ENCODE assay signal across 13 cellular contexts in the genomic region with DNA sequence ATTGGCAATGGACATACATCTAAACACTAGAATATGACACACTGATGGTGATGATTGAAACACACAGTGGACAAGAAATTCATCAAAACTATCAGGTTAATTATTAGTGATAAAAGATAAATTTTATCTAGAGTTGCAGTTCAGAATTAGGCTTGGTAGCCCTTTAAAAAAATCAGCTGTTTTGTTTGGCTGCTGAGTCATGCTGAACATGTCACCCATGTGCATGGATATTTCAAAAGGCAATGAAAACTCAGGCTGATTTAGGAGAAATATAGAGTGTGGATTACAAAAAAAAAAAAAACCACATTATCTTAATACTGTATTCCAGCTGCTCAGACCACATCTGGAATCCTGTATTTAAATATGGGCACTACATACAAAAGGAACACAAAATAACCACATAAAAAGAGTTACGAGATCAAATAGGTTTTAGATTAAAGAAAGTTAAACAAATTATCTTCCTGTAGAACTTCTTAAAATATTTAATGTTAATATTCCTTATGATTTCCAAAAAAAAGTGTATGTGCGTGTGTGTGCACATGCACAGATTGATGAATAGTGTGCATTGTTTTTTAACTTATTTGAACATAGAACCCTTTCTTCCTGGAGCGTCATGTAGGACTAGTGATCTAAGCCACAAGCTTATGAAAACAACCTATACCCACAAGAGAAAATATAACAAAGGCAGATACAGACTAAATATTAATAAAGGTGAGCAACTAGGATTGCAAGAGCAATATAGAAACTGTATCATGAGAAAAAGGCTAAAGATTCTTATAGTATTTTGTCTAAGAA.
DNase-seq lines count a peak whose midpoint lies in the region; ATAC-seq and TF ChIP-seq lines count a peak whose summit lies in the region.
"Had no signal": no experiment of that assay in that cellular context is flagged by ENCODE, and none has a peak within 500 bp of the region (broad histone marks: within the 10 kb centered on the region; RNA-seq: fewer than 3 reads in every experiment).

No MANE protein-coding gene starts in this region.

- H3K9me3 ChIP-seq in A673 (ENCODE audit: low read depth, low read length, poor library complexity, severe bottlenecking) (no peaks in the 10 kb centered on the region), mammary epithelial cell (replicated peaks; ENCODE audit: insufficient read depth, low read length) (no peaks in the 10 kb centered on the region), stomach (no peaks in the 10 kb centered on the region)

- BruUV-seq in A673 (replicated peaks; lab: Mats Ljungman, UMichigan) (no TSS peak), mammary epithelial cell (replicated peaks; lab: Mats Ljungman, UMichigan) (no TSS peak)

- H3K4me3 ChIP-seq in A673 (ENCODE audit: low read depth, low read length, poor library complexity, severe bottlenecking), result no peak overlapping the region
- no peak overlapping the region for H3K4me3 ChIP-seq in mammary epithelial cell (replicated peaks in 1 of 3; ENCODE audit: insufficient read depth in 1 of 3, low read depth in 2 of 3, low read length in 3 of 3)
- H3K4me3 ChIP-seq in stomach, result no peak overlapping the region

- no peaks in the 10 kb centered on the region for H3K79me2 ChIP-seq in mammary epithelial cell (ENCODE audit: insufficient read depth, low read length)

- dilution Hi-C loops in mammary epithelial cell (cut with HindIII; ENCODE audit: low sequenced_read_pairs), result no loop called here

- ATAC-seq in GM21367 (IDR thresholded peaks at IDR 0.05; ENCODE audit: unreplicated experiment) (no peak), GM18520 (IDR thresholded peaks at IDR 0.05; ENCODE audit: unreplicated experiment) (no peak), HG03159 (IDR thresholded peaks at IDR 0.05; ENCODE audit: unreplicated experiment) (no peak)

- TF ChIP-seq POLR2A in stomach (IDR thresholded peaks at IDR 0.05), result no peak

- in situ Hi-C loops in mammary epithelial cell (cut with MboI; ENCODE audit: low sequenced_read_pairs in 2 of 2), result no loop called here

- H3K27ac ChIP-seq in A673 (ENCODE audit: low read depth, low read length, poor library complexity, severe bottlenecking) (no peak overlapping the region), mammary epithelial cell (ENCODE audit: insufficient read depth, low read depth, low read length) (no peak overlapping the region), stomach (no peak overlapping the region)

- intact Hi-C loops in A673 (cut with micrococcal nuclease; ENCODE audit: unreplicated experiment) (no loop called here), mammary epithelial cell (cut with micrococcal nuclease) (no loop called here), stomach (cut with DNase I; ENCODE audit: low total_unique reads) (no loop called here)

- H3K4me2 ChIP-seq in mammary epithelial cell (ENCODE audit: insufficient read depth, low read depth, low read length), result peak overlapping the region; percentile 15

- TF ChIP-seq CTCF in A673 (conservative IDR thresholded peaks at IDR 0.05; ENCODE audit: low read depth, low read length) (no peak), mammary epithelial cell (conservative IDR thresholded peaks at IDR 0.05 in 1 of 2, IDR thresholded peaks at IDR 0.05 in 1 of 2; ENCODE audit: extremely low read depth in 1 of 2, insufficient read depth in 1 of 2, low read depth in 1 of 2, low read length in 2 of 2) (no peak), stomach (IDR thresholded peaks at IDR 0.05) (no peak)

- no peak for TF ChIP-seq EP300 in stomach (IDR thresholded peaks at IDR 0.05)

- POLR2A ChIA-PET in A673 (lab: Charles Lee; ENCODE audit: low non-redundant PET), result no interaction called here

- H4K20me1 ChIP-seq in mammary epithelial cell (ENCODE audit: insufficient read depth, low read length), result no peaks in the 10 kb centered on the region

- H3K4me1 ChIP-seq in A673 (ENCODE audit: insufficient read depth, low read length, poor library complexity, severe bottlenecking) (peaks cover 6% of the 10 kb centered on the region), mammary epithelial cell (ENCODE audit: insufficient read depth, low read length) (peaks cover 6% of the 10 kb centered on the region), stomach (peaks cover 0 to 7% (median 3%) of the 10 kb centered on the region in 4 donors)

- H2AFZ ChIP-seq in mammary epithelial cell (ENCODE audit: low read depth, low read length), result no peak overlapping the region

- DNase-seq in A673 (ENCODE audit: low spot score) (peak; percentile 4), HCEC 1CT (peak; percentile 32), mammary epithelial cell (peak; percentile 5), kidney glomerular epithelial cell (lab: John Stamatoyannopoulos, UW) (peak; percentile 17), stomach (no peak)
- DNase-seq: activated CD4-positive, alpha-beta T cell treated with anti-CD3 and anti-CD28 coated beads for 4 hours; H9; NCI-H1092; T-helper 1 cell; trophoblast cell had no signal

- WGBS in mammary epithelial cell (ENCODE audit: low coverage, missing lambda C conversion rate), result 86% methylated on average over 3 of the region's 3 CpGs
- 85 to 90% (median 88%) methylated on average over 3 of the region's 3 CpGs for WGBS in stomach, 5 donors

- CTCF ChIA-PET in A673 (lab: Charles Lee), result no interaction called here
- CTCF ChIA-PET in mammary epithelial cell (lab: Charles Lee; ENCODE audit: low non-redundant PET), result no interaction called here

- no peak overlapping the region for H3K9ac ChIP-seq in mammary epithelial cell (ENCODE audit: insufficient read depth, low read length)

- H3K27me3 ChIP-seq in A673 (replicated peaks; ENCODE audit: insufficient read depth, low read depth, low read length, poor library complexity) (no peaks in the 10 kb centered on the region), mammary epithelial cell (ENCODE audit: insufficient read depth, low read length) (no peaks in the 10 kb centered on the region), stomach (no peaks in the 10 kb centered on the region)

- H3K36me3 ChIP-seq in A673 (ENCODE audit: insufficient read depth, low read length, poor library complexity, severe bottlenecking) (no peaks in the 10 kb centered on the region), mammary epithelial cell (ENCODE audit: insufficient read depth, low read length) (peaks cover 7% of the 10 kb centered on the region), stomach (peaks cover 0 to 43% (median 36%) of the 10 kb centered on the region in 4 donors)
